Comparison of ENCODE assay signal across 29 cellular contexts in genomic region chr4:180741703-180742102, GRCh38.
"Had no signal": no experiment of that assay in that cellular context is flagged by ENCODE, and none has a peak within 500 bp of the region (broad histone marks: within the 10 kb centered on the region; RNA-seq: fewer than 3 reads in every experiment).

No MANE protein-coding gene starts in this region.

- H3K36me3 ChIP-seq: adrenal gland, ascending aorta, brain microvascular endothelial cell, breast epithelium, cardiac muscle cell had no signal

- DNase-seq: activated effector memory CD4-positive, alpha-beta T cell treated with anti-CD3 and anti-CD28 coated beads, Interleukin-2, amount 50 U/mL, for 16 hours; activated effector memory CD4-positive, alpha-beta T cell treated with Interleukin-2 at 50 U/mL for 16 hours; activated gamma-delta T cell; activated gamma-delta T cell treated with Interleukin-2 at 50 U/mL for 16 hours; activated naive CD4-positive, alpha-beta T cell; activated naive CD4-positive, alpha-beta T cell treated with anti-CD3 and anti-CD28 coated beads for 36 hours; activated naive CD4-positive, alpha-beta T cell treated with anti-CD3 and anti-CD28 coated beads, Interleukin-2, amount 10 ng/mL, durations not matched to agents 7 days and 5 days; activated naive CD4-positive, alpha-beta T cell treated with anti-CD3 and anti-CD28 coated beads, Interleukin-2, amount 50 U/mL, for 16 hours; activated naive CD4-positive, alpha-beta T cell treated with Interleukin-2 at 50 U/mL for 16 hours; activated naive CD8-positive, alpha-beta T cell treated with anti-CD3 and anti-CD28 coated beads for 36 hours; activated naive CD8-positive, alpha-beta T cell treated with anti-CD3 and anti-CD28 coated beads, Interleukin-2, amount 10 ng/mL, durations not matched to agents 7 days and 5 days; activated naive CD8-positive, alpha-beta T cell treated with anti-CD3 and anti-CD28 coated beads, Interleukin-2, amount 50 U/mL, for 24 hours; activated T-cell treated with anti-CD3 and anti-CD28 coated beads, Interleukin-2, amount 50 U/mL, for 1 hour; activated T-cell treated with anti-CD3 and anti-CD28 coated beads, Interleukin-2, amount 50 U/mL, for 24 hours; activated T-cell treated with anti-CD3 and anti-CD28 coated beads, Interleukin-2, amount 50 U/mL, for 4 hours; activated T-cell treated with anti-CD3 and anti-CD28 coated beads, Interleukin-2, amount 50 U/mL, for 48 hours; activated T-cell treated with anti-CD3 and anti-CD28 coated beads, Interleukin-2, amount 50 U/mL, for 72 hours; adrenal gland; amygdala; anterior cingulate cortex; aorta; body of pancreas; brain microvascular endothelial cell; caudate nucleus; central memory CD4-positive, alpha-beta T cell; cerebellar nuclear complex had no signal

- H3K9me3 ChIP-seq: adrenal gland, ascending aorta, body of pancreas, breast epithelium had no signal

- H3K4me3 ChIP-seq: adrenal gland, ascending aorta, body of pancreas, breast epithelium, cardiac muscle cell had no signal

- H3K27ac ChIP-seq: adrenal gland, ascending aorta, body of pancreas, brain microvascular endothelial cell, breast epithelium, cardiac muscle cell had no signal

- H3K27me3 ChIP-seq: adrenal gland, ascending aorta, body of pancreas, brain microvascular endothelial cell, breast epithelium, cardiac muscle cell had no signal
